Comparison of ENCODE assay signal across 9 cellular contexts in genomic region chr20:60138263-60139127, GRCh38.
DNase-seq lines count a peak whose midpoint lies in the region; ATAC-seq and TF ChIP-seq lines count a peak whose summit lies in the region.
"Had no signal": no experiment of that assay in that cellular context is flagged by ENCODE, and none has a peak within 500 bp of the region (broad histone marks: within the 10 kb centered on the region; RNA-seq: fewer than 3 reads in every experiment).

No MANE protein-coding gene starts in this region.

- no peaks in the 10 kb centered on the region for H3K36me3 Mint-ChIP-seq in CD8-positive, alpha-beta T cell
- H3K36me3 Mint-ChIP-seq in activated T-helper 1 cell treated with anti-CD3 and anti-CD28 coated beads, Interleukin-12 subunit alpha, Interleukin-12 subunit beta, Interleukin-2, Interleukin-4 antibody, amounts not matched to agents 30 ng/mL and 10 ng/mL and 1 ng/mL, durations not matched to agents 14 hours and 24 hours and 36 hours (ENCODE audit: low read depth): no peaks in the 10 kb centered on the region

- intact Hi-C loops in CD8-positive, alpha-beta T cell (cut with DNase I, micrococcal nuclease): no loop called here
- intact Hi-C loops in activated T-helper 1 cell treated with anti-CD3 and anti-CD28 coated beads, Interleukin-12 subunit alpha, Interleukin-12 subunit beta, Interleukin-2, Interleukin-4 antibody, amounts not matched to agents 30 ng/mL and 10 ng/mL and 1 ng/mL, durations not matched to agents 14 hours and 24 hours and 36 hours (cut with micrococcal nuclease): loop anchor here (5.0 kb wide), 1 partner anchor 191 kb away; no protein-coding TSS in a partner anchor

- H3K9ac ChIP-seq in iPS-20b (ENCODE audit: low read depth, low read length): no peak overlapping the region

- no peaks in the 10 kb centered on the region for H3K4me1 ChIP-seq in CD8-positive, alpha-beta T cell (ENCODE audit: insufficient read depth, low read length)
- 0 out of 2 replicates have a peak, but pooled peaks cover 3% of the 10 kb centered on the region for H3K4me1 ChIP-seq in iPS-20b (ENCODE audit: insufficient read depth, low read length)

- CTCF ChIA-PET in CD8-positive, alpha-beta T cell (lab: Charles Lee): interaction anchor here (0.6 to 1.9 kb wide), 2 partner anchors 124 to 1750 kb away, joined by 3 to 4 read pairs; no protein-coding TSS in a partner anchor

- no peak for TF ChIP-seq CTCF in CD8-positive, alpha-beta T cell (IDR thresholded peaks at IDR 0.05)

- DNase-seq in CD8-positive, alpha-beta T cell: peak in 5 of 7 experiments; percentile 5 to 60 (median 16)
- DNase-seq in NCI-H187 (lab: John Stamatoyannopoulos, UW): peak; percentile 65 to 74
- peak; percentile 14 for DNase-seq in activated T-helper 1 cell treated with anti-CD3 and anti-CD28 coated beads, Interleukin-12 subunit alpha, Interleukin-12 subunit beta, Interleukin-2, Interleukin-4 antibody, amounts not matched to agents 30 ng/mL and 10 ng/mL and 1 ng/mL, durations not matched to agents 14 hours and 24 hours and 36 hours (ENCODE audit: low spot score)
- DNase-seq in stimulated activated CD4-positive, alpha-beta T cell treated with anti-CD3 and anti-CD28 coated beads, Interleukin-4, amount 100 ng/mL, for 48 hours (ENCODE audit: low read depth in 2 of 2): peak; percentile 17 to 41
- DNase-seq in foreskin melanocyte: no peak
- DNase-seq in NCI-H2081 treated with DMSO at 0.1 percent for 48 hours (lab: John Stamatoyannopoulos, UW): no peak
- no peak for DNase-seq in pons (ENCODE audit: low spot score)

- no peak overlapping the region for H3K27ac ChIP-seq in CD8-positive, alpha-beta T cell (ENCODE audit: low read depth, low read length)
- no peak overlapping the region for H3K27ac ChIP-seq in iPS-20b (ENCODE audit: low read length)
- H3K27ac ChIP-seq: cardiac muscle cell had no signal

- no peak for ATAC-seq in CD8-positive, alpha-beta T cell

- no peaks in the 10 kb centered on the region for H3K9me3 Mint-ChIP-seq in CD8-positive, alpha-beta T cell
- no peaks in the 10 kb centered on the region for H3K9me3 Mint-ChIP-seq in activated T-helper 1 cell treated with anti-CD3 and anti-CD28 coated beads, Interleukin-12 subunit alpha, Interleukin-12 subunit beta, Interleukin-2, Interleukin-4 antibody, amounts not matched to agents 30 ng/mL and 10 ng/mL and 1 ng/mL, durations not matched to agents 14 hours and 24 hours and 36 hours

- H3K27me3 ChIP-seq in CD8-positive, alpha-beta T cell (ENCODE audit: insufficient read depth, low read length): no peaks in the 10 kb centered on the region
- no peaks in the 10 kb centered on the region; the same call in none of the 2 replicates for H3K27me3 ChIP-seq in iPS-20b (ENCODE audit: insufficient read depth, low read length)
- H3K27me3 ChIP-seq: cardiac muscle cell had no signal

- no peaks in the 10 kb centered on the region for H3K9me3 ChIP-seq in CD8-positive, alpha-beta T cell (ENCODE audit: low read length)
- no peaks in the 10 kb centered on the region for H3K9me3 ChIP-seq in iPS-20b (ENCODE audit: insufficient read depth, low read depth, low read length)

- H3K4me1 Mint-ChIP-seq in CD8-positive, alpha-beta T cell (ENCODE audit: low read depth): peaks cover 2% of the 10 kb centered on the region
- peaks cover 7% of the 10 kb centered on the region for H3K4me1 Mint-ChIP-seq in activated T-helper 1 cell treated with anti-CD3 and anti-CD28 coated beads, Interleukin-12 subunit alpha, Interleukin-12 subunit beta, Interleukin-2, Interleukin-4 antibody, amounts not matched to agents 30 ng/mL and 10 ng/mL and 1 ng/mL, durations not matched to agents 14 hours and 24 hours and 36 hours (ENCODE audit: low read depth)

- no peak overlapping the region for H3K27ac Mint-ChIP-seq in CD8-positive, alpha-beta T cell
- peak overlapping the region; percentile 25 for H3K27ac Mint-ChIP-seq in activated T-helper 1 cell treated with anti-CD3 and anti-CD28 coated beads, Interleukin-12 subunit alpha, Interleukin-12 subunit beta, Interleukin-2, Interleukin-4 antibody, amounts not matched to agents 30 ng/mL and 10 ng/mL and 1 ng/mL, durations not matched to agents 14 hours and 24 hours and 36 hours

- POLR2A ChIA-PET in CD8-positive, alpha-beta T cell (lab: Charles Lee): no interaction called here

- peak overlapping the region; percentile 47 for H3K4me3 ChIP-seq in CD8-positive, alpha-beta T cell (ENCODE audit: low read depth, low read length)
- H3K4me3 ChIP-seq in iPS-20b (ENCODE audit: low read length): peak overlapping the region; percentile 27; the same call in 1 of the 2 replicates
- H3K4me3 ChIP-seq: cardiac muscle cell had no signal

- H3K4me3 Mint-ChIP-seq in CD8-positive, alpha-beta T cell: peak overlapping the region; percentile 29
- H3K4me3 Mint-ChIP-seq in activated T-helper 1 cell treated with anti-CD3 and anti-CD28 coated beads, Interleukin-12 subunit alpha, Interleukin-12 subunit beta, Interleukin-2, Interleukin-4 antibody, amounts not matched to agents 30 ng/mL and 10 ng/mL and 1 ng/mL, durations not matched to agents 14 hours and 24 hours and 36 hours: peak overlapping the region; percentile 82

- no peaks in the 10 kb centered on the region for H3K27me3 Mint-ChIP-seq in CD8-positive, alpha-beta T cell (ENCODE audit: low read depth)
- H3K27me3 Mint-ChIP-seq in activated T-helper 1 cell treated with anti-CD3 and anti-CD28 coated beads, Interleukin-12 subunit alpha, Interleukin-12 subunit beta, Interleukin-2, Interleukin-4 antibody, amounts not matched to agents 30 ng/mL and 10 ng/mL and 1 ng/mL, durations not matched to agents 14 hours and 24 hours and 36 hours (ENCODE audit: insufficient read depth): peaks cover 3% of the 10 kb centered on the region

- H3K36me3 ChIP-seq in CD8-positive, alpha-beta T cell (ENCODE audit: insufficient read depth, low read length): no peaks in the 10 kb centered on the region
- H3K36me3 ChIP-seq in iPS-20b (ENCODE audit: insufficient read depth, low read depth, low read length): no peaks in the 10 kb centered on the region
- H3K36me3 ChIP-seq: cardiac muscle cell had no signal

Comparison
In these comparisons a context has a peak if more than half of its experiments do, and no peak if none do; other contexts are left out.
1. DNase-seq: peak in CD8-positive, alpha-beta T cell (5 of 7), NCI-H187 (2 of 2), activated T-helper 1 cell treated with anti-CD3 and anti-CD28 coated beads, Interleukin-12 subunit alpha, Interleukin-12 subunit beta, Interleukin-2, Interleukin-4 antibody, amounts not matched to agents 30 ng/mL and 10 ng/mL and 1 ng/mL, durations not matched to agents 14 hours and 24 hours and 36 hours (single experiment) and stimulated activated CD4-positive, alpha-beta T cell treated with anti-CD3 and anti-CD28 coated beads, Interleukin-4, amount 100 ng/mL, for 48 hours (2 of 2); none in foreskin melanocyte (single experiment), NCI-H2081 treated with DMSO at 0.1 percent for 48 hours (single experiment) and pons (single experiment).